ENCODE assay signal across 1 cellular context in genomic region chr17:48997103-48997826, GRCh38.
TF ChIP-seq lines count a peak whose summit lies in the region.

TSS of gene IGF2BP1 (plus strand) at chr17:48997385. CDS start at chr17:48997746, 361 bp downstream.

TF ChIP-seq in HepG2, 621 proteins besides CTCF, POLR2A, EP300 and RAD21 (continued from another document and continues in another):
- 0 out of 2 replicates have a peak, but pooled peaks have one; percentile 41 for TF ChIP-seq CERS6 (CRISPR knock-in tag; IDR thresholded peaks at IDR 0.05)
- peak; percentile 90; the same call in 1 of the 2 replicates for TF ChIP-seq CREB3 (CRISPR knock-in tag; IDR thresholded peaks at IDR 0.05)
- peak; percentile 21; the same call in 1 of the 2 replicates for TF ChIP-seq ZNF598 (CRISPR knock-in tag; IDR thresholded peaks at IDR 0.05; ENCODE audit: borderline replicate concordance)
- no peak for TF ChIP-seq TGIF2 (CRISPR knock-in tag; IDR thresholded peaks at IDR 0.05)
- TF ChIP-seq ZNF20 (CRISPR knock-in tag; IDR thresholded peaks at IDR 0.05): peak; percentile 71; the same call in 1 of the 2 replicates
- peak; percentile 78; the same call in 1 of the 2 replicates for TF ChIP-seq NRL (CRISPR knock-in tag; IDR thresholded peaks at IDR 0.05; ENCODE audit: borderline replicate concordance)
- peak; percentile 69 for TF ChIP-seq RBM39 (IDR thresholded peaks at IDR 0.05; ENCODE audit: low read depth, low read length, poor library complexity, severe bottlenecking)
- TF ChIP-seq ZNF225 (CRISPR knock-in tag; IDR thresholded peaks at IDR 0.05): 0 out of 2 replicates have a peak, but pooled peaks have one; percentile 89
- 0 out of 2 replicates have a peak, but pooled peaks have one; percentile 31 for TF ChIP-seq TMF1 (CRISPR knock-in tag; IDR thresholded peaks at IDR 0.05; ENCODE audit: low read depth)
- peak; percentile 27; the same call in 1 of the 2 replicates for TF ChIP-seq ZBTB43 (CRISPR knock-in tag; conservative IDR thresholded peaks at IDR 0.05)
- peak; percentile 77; the same call in 1 of the 2 replicates for TF ChIP-seq ZC3H4 (CRISPR knock-in tag; IDR thresholded peaks at IDR 0.05; ENCODE audit: borderline replicate concordance)
- TF ChIP-seq HDAC2 (CRISPR knock-in tag; IDR thresholded peaks at IDR 0.05): peak; percentile 19; the same call in 1 of the 2 replicates
- peak; percentile 63; the same call in 1 of the 2 replicates for TF ChIP-seq ZNF614 (CRISPR knock-in tag; IDR thresholded peaks at IDR 0.05; ENCODE audit: borderline replicate concordance)
- 0 out of 2 replicates have a peak, but pooled peaks have one; percentile 13 for TF ChIP-seq PBX3 (CRISPR knock-in tag; IDR thresholded peaks at IDR 0.05; ENCODE audit: borderline replicate concordance)
- no peak for TF ChIP-seq ADNP (CRISPR knock-in tag; IDR thresholded peaks at IDR 0.05)
- no peak; the same call in 1 of the 2 replicates for TF ChIP-seq CREBL2 (CRISPR knock-in tag; IDR thresholded peaks at IDR 0.05; ENCODE audit: borderline replicate concordance)
- TF ChIP-seq NKX3-1 (CRISPR knock-in tag; IDR thresholded peaks at IDR 0.05): peak; percentile 91
- no peak; the same call in 1 of the 2 replicates for TF ChIP-seq ZNF687 (CRISPR knock-in tag; IDR thresholded peaks at IDR 0.05)
- TF ChIP-seq ZNF749 (CRISPR knock-in tag; IDR thresholded peaks at IDR 0.05; ENCODE audit: borderline replicate concordance): peak; percentile 61; the same call in 1 of the 2 replicates
- no peak; the same call in 1 of the 2 replicates for TF ChIP-seq PPARG (CRISPR knock-in tag; conservative IDR thresholded peaks at IDR 0.05)
- 0 out of 2 replicates have a peak, but pooled peaks have one; percentile 26 for TF ChIP-seq ZNF12 (CRISPR knock-in tag; IDR thresholded peaks at IDR 0.05)
- no peak for TF ChIP-seq ZNF746 (CRISPR knock-in tag; IDR thresholded peaks at IDR 0.05)
- peak; percentile 77 for TF ChIP-seq ZNF781 (CRISPR knock-in tag; IDR thresholded peaks at IDR 0.05; ENCODE audit: borderline replicate concordance, not compliant biosample characterization)
- no peak for TF ChIP-seq BORCS8-MEF2B (CRISPR knock-in tag; IDR thresholded peaks at IDR 0.05)
- peak; percentile 93 for TF ChIP-seq TAF15 (IDR thresholded peaks at IDR 0.05; ENCODE audit: low read depth, low read length, poor library complexity, severe bottlenecking)
- 0 out of 2 replicates have a peak, but pooled peaks have one; percentile 39 for TF ChIP-seq POGZ (CRISPR knock-in tag; IDR thresholded peaks at IDR 0.05)
- peak; percentile 41 for TF ChIP-seq ARID4A (CRISPR knock-in tag; IDR thresholded peaks at IDR 0.05; ENCODE audit: borderline replicate concordance)
- peak; percentile 80 for TF ChIP-seq POGK (CRISPR knock-in tag; conservative IDR thresholded peaks at IDR 0.05)
- no peak for TF ChIP-seq NFYC (CRISPR knock-in tag; IDR thresholded peaks at IDR 0.05)
- peak; percentile 68; the same call in 1 of the 2 replicates for TF ChIP-seq ZNF274 (CRISPR knock-in tag; IDR thresholded peaks at IDR 0.05)
- TF ChIP-seq ZNF891 (CRISPR knock-in tag; IDR thresholded peaks at IDR 0.05): peak; percentile 57; the same call in 1 of the 2 replicates
- TF ChIP-seq KLF9 (CRISPR knock-in tag; IDR thresholded peaks at IDR 0.05; ENCODE audit: low read depth): no peak; the same call in 1 of the 2 replicates
- TF ChIP-seq TAF1 (CRISPR knock-in tag; IDR thresholded peaks at IDR 0.05): peak; percentile 68
- peak; percentile 58 for TF ChIP-seq MNT (IDR thresholded peaks at IDR 0.05)
- TF ChIP-seq SOX13 (IDR thresholded peaks at IDR 0.05): no peak
- peak in 1 of 2 experiments; percentile 12; a peak in 2 of 4 replicates for TF ChIP-seq SOX13 (CRISPR knock-in tag; conservative IDR thresholded peaks at IDR 0.05 in 1 of 2, IDR thresholded peaks at IDR 0.05 in 1 of 2)
- TF ChIP-seq ZC3H13 (CRISPR knock-in tag; IDR thresholded peaks at IDR 0.05): peak; percentile 56; the same call in 1 of the 2 replicates
- no peak for TF ChIP-seq ATF1 (CRISPR knock-in tag; IDR thresholded peaks at IDR 0.05)
- TF ChIP-seq BRCA1 (CRISPR knock-in tag; IDR thresholded peaks at IDR 0.05): peak; percentile 21; the same call in 1 of the 2 replicates
- peak; percentile 21; the same call in 1 of the 2 replicates for TF ChIP-seq THAP11 (CRISPR knock-in tag; IDR thresholded peaks at IDR 0.05)
- TF ChIP-seq ZSCAN22 (CRISPR knock-in tag; IDR thresholded peaks at IDR 0.05): no peak; the same call in 1 of the 2 replicates
- TF ChIP-seq ZNF501 (CRISPR knock-in tag; IDR thresholded peaks at IDR 0.05): no peak; the same call in 1 of the 2 replicates
- 0 out of 2 replicates have a peak, but pooled peaks have one; percentile 29 for TF ChIP-seq ZNF616 (CRISPR knock-in tag; IDR thresholded peaks at IDR 0.05; ENCODE audit: low read depth)
- no peak for TF ChIP-seq ZNF550 (CRISPR knock-in tag; IDR thresholded peaks at IDR 0.05; ENCODE audit: borderline replicate concordance)
- TF ChIP-seq LCORL (IDR thresholded peaks at IDR 0.05): no peak
- peak; percentile 70 for TF ChIP-seq LCORL (CRISPR knock-in tag; IDR thresholded peaks at IDR 0.05)
- TF ChIP-seq ATF4 (CRISPR knock-in tag; IDR thresholded peaks at IDR 0.05): no peak
- no peak for TF ChIP-seq FOXP1 (IDR thresholded peaks at IDR 0.05)
- TF ChIP-seq FOXP1 (CRISPR knock-in tag; IDR thresholded peaks at IDR 0.05): no peak
